1 cellular context compared by ENCODE assay signal in the genomic region with DNA sequence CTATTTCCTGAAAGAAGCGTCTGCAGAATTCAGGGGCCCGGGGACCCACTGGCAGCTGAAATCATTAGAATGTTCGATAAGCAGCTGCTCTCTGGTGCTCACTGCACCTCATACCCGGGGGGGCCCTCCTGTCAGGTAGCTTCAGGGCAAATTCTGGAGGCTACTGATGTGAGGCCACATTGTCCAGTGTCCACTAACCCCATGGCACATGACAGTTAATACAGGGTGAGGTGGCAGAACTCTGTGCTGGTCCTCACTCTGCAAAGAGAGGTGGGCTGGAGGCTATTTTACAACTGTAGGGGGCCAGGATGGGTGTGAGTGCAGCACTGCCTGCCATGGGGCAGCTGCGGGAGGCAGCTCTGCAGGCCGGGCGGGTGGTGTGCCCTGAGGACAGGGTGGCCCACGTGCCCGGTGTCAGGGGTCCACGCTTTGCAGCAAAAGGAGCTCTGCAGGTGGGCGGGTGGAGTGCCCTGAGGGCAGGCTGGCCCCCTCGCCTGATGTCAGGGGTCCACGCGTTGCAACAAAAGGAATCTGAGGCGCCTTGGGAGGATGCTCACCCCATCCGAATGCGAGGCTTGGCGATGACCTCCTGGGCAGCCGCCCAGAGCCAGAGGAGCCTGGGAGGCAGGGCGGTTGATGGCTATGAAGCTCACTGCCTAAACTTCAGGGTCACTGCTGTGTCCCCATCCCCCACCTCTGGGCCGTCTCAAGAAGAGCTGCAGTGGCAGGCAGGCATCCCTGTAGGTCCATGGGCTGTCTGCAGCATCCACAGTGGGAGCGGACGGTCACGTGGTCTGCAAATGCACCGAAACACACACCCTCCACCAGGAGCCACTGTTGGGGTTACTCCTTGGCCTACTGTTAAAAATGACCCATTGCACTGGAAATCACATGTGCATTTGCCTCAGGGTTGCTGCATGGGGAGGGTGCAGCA.
TF ChIP-seq lines count a peak whose summit lies in the region.

No MANE protein-coding gene starts in this region.

TF ChIP-seq in K562, 482 proteins besides CTCF, POLR2A, EP300 and RAD21 (continued from another document):
- TF ChIP-seq, protein P1, sequence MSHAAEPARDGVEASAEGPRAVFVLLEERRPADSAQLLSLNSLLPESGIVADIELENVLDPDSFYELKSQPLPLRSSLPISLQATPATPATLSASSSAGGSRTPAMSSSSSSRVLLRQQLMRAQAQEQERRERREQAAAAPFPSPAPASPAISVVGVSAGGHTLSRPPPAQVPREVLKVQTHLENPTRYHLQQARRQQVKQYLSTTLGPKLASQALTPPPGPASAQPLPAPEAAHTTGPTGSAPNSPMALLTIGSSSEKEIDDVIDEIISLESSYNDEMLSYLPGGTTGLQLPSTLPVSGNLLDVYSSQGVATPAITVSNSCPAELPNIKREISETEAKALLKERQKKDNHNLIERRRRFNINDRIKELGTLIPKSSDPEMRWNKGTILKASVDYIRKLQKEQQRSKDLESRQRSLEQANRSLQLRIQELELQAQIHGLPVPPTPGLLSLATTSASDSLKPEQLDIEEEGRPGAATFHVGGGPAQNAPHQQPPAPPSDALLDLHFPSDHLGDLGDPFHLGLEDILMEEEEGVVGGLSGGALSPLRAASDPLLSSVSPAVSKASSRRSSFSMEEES (CRISPR knock-in tag; IDR thresholded peaks at IDR 0.05), result peak; percentile 47
- TF ChIP-seq ZNF655 (CRISPR knock-in tag; IDR thresholded peaks at IDR 0.05) (no peak), CCNT2 (IDR thresholded peaks at IDR 0.05; ENCODE audit: borderline replicate concordance, extremely low read depth, insufficient read length, low read depth, low read length) (no peak), ZNF274 (IDR thresholded peaks at IDR 0.05; ENCODE audit: borderline replicate concordance, low read depth, low read length) (no peak), SAFB (IDR thresholded peaks at IDR 0.05; ENCODE audit: borderline replicate concordance, low read depth, low read length) (no peak), ESRRB (CRISPR knock-in tag; IDR thresholded peaks at IDR 0.05; ENCODE audit: borderline replicate concordance) (no peak)
